ENCODE assay signal across 8 cellular contexts in genomic region chr11:86676533-86677154, GRCh38. TPM values are rescaled to one million over a fixed set of nuclear protein-coding genes. Genes with fewer than 3 reads are reported as not detected.
DNase-seq lines count a peak whose midpoint lies in the region; ATAC-seq and TF ChIP-seq lines count a peak whose summit lies in the region.

No MANE protein-coding gene starts in this region.

- H3K9me3 Mint-ChIP-seq in endodermal cell = no peaks in the 10 kb centered on the region
- H3K9me3 Mint-ChIP-seq in activated naive CD4-positive, alpha-beta T cell treated with anti-CD3 and anti-CD28 coated beads, Interleukin-2, amount 10 ng/mL, durations not matched to agents 7 days and 5 days = no peaks in the 10 kb centered on the region

- H3K27ac ChIP-seq in endodermal cell (ENCODE audit: low read depth, low read length) (no peak overlapping the region), gastrocnemius medialis (peak overlapping the region in 3 of 4 donors; percentile 1 to 98 (median 1)), substantia nigra (ENCODE audit: low read depth, low read length, poor library complexity, severe bottlenecking) (no peak overlapping the region)

- H3K4me3 ChIP-seq in endodermal cell (ENCODE audit: low read length) (no peak overlapping the region), gastrocnemius medialis (no peak overlapping the region)

- peaks cover 48% of the 10 kb centered on the region for H3K27me3 Mint-ChIP-seq in endodermal cell (ENCODE audit: insufficient read depth)
- H3K27me3 Mint-ChIP-seq in activated naive CD4-positive, alpha-beta T cell treated with anti-CD3 and anti-CD28 coated beads, Interleukin-2, amount 10 ng/mL, durations not matched to agents 7 days and 5 days = peaks cover 14% of the 10 kb centered on the region

- no peak for TF ChIP-seq POLR2A in gastrocnemius medialis (IDR thresholded peaks at IDR 0.05)

- CTCF ChIA-PET in activated naive CD4-positive, alpha-beta T cell treated with anti-CD3 and anti-CD28 coated beads, Interleukin-2, amount 10 ng/mL, durations not matched to agents 7 days and 5 days (lab: Charles Lee) = no interaction called here

- DNase-seq in NCI-H82 (lab: John Stamatoyannopoulos, UW) (peak; percentile 25), NCI-H82 treated with DMSO at 0.1 percent for 48 hours (lab: John Stamatoyannopoulos, UW; ENCODE audit: unreplicated experiment) (no peak), NAMALWA (ENCODE audit: low spot score) (peak; percentile 26), endodermal cell (peak; percentile 93), gastrocnemius medialis (no peak), substantia nigra (lab: John Stamatoyannopoulos, UW) (no peak), NCI-H524 (lab: John Stamatoyannopoulos, UW) (no peak)
- no peak for DNase-seq in activated naive CD4-positive, alpha-beta T cell treated with anti-CD3 and anti-CD28 coated beads, Interleukin-2, amount 10 ng/mL, durations not matched to agents 7 days and 5 days

- H3K9ac ChIP-seq in endodermal cell (ENCODE audit: extremely low read depth, low read length, poor library complexity, severe bottlenecking) = no peak overlapping the region

- peak in 1 of 2 donors; percentile 4 for ATAC-seq in gastrocnemius medialis

- intact Hi-C loops in gastrocnemius medialis (cut with DNase I; ENCODE audit: low total_unique reads) = loop anchor here (10.0 kb wide), 1 partner anchor 432 kb away; the partner anchor contains the start of gene EED

- 71 to 92% methylated on average over 2 to 6 of the region's 6 CpGs for WGBS in endodermal cell (ENCODE audit: insufficient coverage in 1 of 2, insufficient read length in 1 of 2), 2 experiments

- no peaks in the 10 kb centered on the region for H3K9me3 ChIP-seq in endodermal cell (ENCODE audit: control insufficient read depth, low read length)
- no peaks in the 10 kb centered on the region for H3K9me3 ChIP-seq in gastrocnemius medialis

- H3K4me1 ChIP-seq in endodermal cell (ENCODE audit: control insufficient read depth, insufficient read depth, low read length) (peaks cover 14% of the 10 kb centered on the region), gastrocnemius medialis (peaks cover 13 to 49% of the 10 kb centered on the region in 2 donors)

- peaks cover 43% of the 10 kb centered on the region for H3K27me3 ChIP-seq in endodermal cell (ENCODE audit: control insufficient read depth, insufficient read depth, low read length, poor library complexity, severe bottlenecking)
- H3K27me3 ChIP-seq in gastrocnemius medialis = no peaks in the 10 kb centered on the region

- no peaks in the 10 kb centered on the region for H3K36me3 Mint-ChIP-seq in endodermal cell (ENCODE audit: low read depth)
- no peaks in the 10 kb centered on the region for H3K36me3 Mint-ChIP-seq in activated naive CD4-positive, alpha-beta T cell treated with anti-CD3 and anti-CD28 coated beads, Interleukin-2, amount 10 ng/mL, durations not matched to agents 7 days and 5 days

- H3K27ac Mint-ChIP-seq in endodermal cell = peak overlapping the region; percentile 56
- H3K27ac Mint-ChIP-seq in activated naive CD4-positive, alpha-beta T cell treated with anti-CD3 and anti-CD28 coated beads, Interleukin-2, amount 10 ng/mL, durations not matched to agents 7 days and 5 days = no peak overlapping the region

- no peak overlapping the region for H3K4me3 Mint-ChIP-seq in endodermal cell
- H3K4me3 Mint-ChIP-seq in activated naive CD4-positive, alpha-beta T cell treated with anti-CD3 and anti-CD28 coated beads, Interleukin-2, amount 10 ng/mL, durations not matched to agents 7 days and 5 days = no peak overlapping the region

- in situ Hi-C loops in gastrocnemius medialis (cut with MboI; ENCODE audit: low sequenced_read_pairs in 4 of 4) = loop anchor here in 3 of 4 donors (10.0 kb wide), 3 partner anchors 118 to 138 kb away; partner anchors contain the start of gene PRSS23 (in 1 of the 3)

- TF ChIP-seq CTCF in endodermal cell (conservative IDR thresholded peaks at IDR 0.05) (peak; percentile 85), gastrocnemius medialis (IDR thresholded peaks at IDR 0.05 in 4 of 5, conservative IDR thresholded peaks at IDR 0.05 in 1 of 5) (peak in 3 of 5 experiments; percentile 36 to 46 (median 45))

- H3K36me3 ChIP-seq in endodermal cell (ENCODE audit: control insufficient read depth, insufficient read depth, low read length) = no peaks in the 10 kb centered on the region
- H3K36me3 ChIP-seq in gastrocnemius medialis = no peaks in the 10 kb centered on the region

- peaks cover 36% of the 10 kb centered on the region for H3K4me1 Mint-ChIP-seq in endodermal cell
- H3K4me1 Mint-ChIP-seq in activated naive CD4-positive, alpha-beta T cell treated with anti-CD3 and anti-CD28 coated beads, Interleukin-2, amount 10 ng/mL, durations not matched to agents 7 days and 5 days = no peaks in the 10 kb centered on the region

RNA-seq across cellular contexts. Expression of gene ME3, which starts 4.2 kb away (rescaled TPM):
- total RNA-seq in endodermal cell (1 to 10 TPM; 1.2 to 1.3 TPM), gastrocnemius medialis (10 to 100 TPM in 3 of 4 donors, 1 to 10 TPM in 1; 4.2 to 17.0 (median 15.7) TPM)
- polyA plus RNA-seq in endodermal cell (2013, experiment 1 of 2) = 6.2 TPM
- 8.0 TPM for polyA plus RNA-seq in endodermal cell (2013, experiment 2 of 2)

Comparison
In these comparisons a context has a peak if more than half of its experiments do, and no peak if none do; other contexts are left out.
1. DNase-seq: peak in NCI-H82 (single experiment), NAMALWA (single experiment) and endodermal cell (single experiment); none in NCI-H82 treated with DMSO at 0.1 percent for 48 hours (single experiment), gastrocnemius medialis (0 of 2), substantia nigra (0 of 49), activated naive CD4-positive, alpha-beta T cell treated with anti-CD3 and anti-CD28 coated beads, Interleukin-2, amount 10 ng/mL, durations not matched to agents 7 days and 5 days (single experiment) and NCI-H524 (0 of 2).
2. H3K27ac ChIP-seq: peak in gastrocnemius medialis (3 of 4); none in endodermal cell (single experiment) and substantia nigra (single experiment).